In the genomic region with DNA sequence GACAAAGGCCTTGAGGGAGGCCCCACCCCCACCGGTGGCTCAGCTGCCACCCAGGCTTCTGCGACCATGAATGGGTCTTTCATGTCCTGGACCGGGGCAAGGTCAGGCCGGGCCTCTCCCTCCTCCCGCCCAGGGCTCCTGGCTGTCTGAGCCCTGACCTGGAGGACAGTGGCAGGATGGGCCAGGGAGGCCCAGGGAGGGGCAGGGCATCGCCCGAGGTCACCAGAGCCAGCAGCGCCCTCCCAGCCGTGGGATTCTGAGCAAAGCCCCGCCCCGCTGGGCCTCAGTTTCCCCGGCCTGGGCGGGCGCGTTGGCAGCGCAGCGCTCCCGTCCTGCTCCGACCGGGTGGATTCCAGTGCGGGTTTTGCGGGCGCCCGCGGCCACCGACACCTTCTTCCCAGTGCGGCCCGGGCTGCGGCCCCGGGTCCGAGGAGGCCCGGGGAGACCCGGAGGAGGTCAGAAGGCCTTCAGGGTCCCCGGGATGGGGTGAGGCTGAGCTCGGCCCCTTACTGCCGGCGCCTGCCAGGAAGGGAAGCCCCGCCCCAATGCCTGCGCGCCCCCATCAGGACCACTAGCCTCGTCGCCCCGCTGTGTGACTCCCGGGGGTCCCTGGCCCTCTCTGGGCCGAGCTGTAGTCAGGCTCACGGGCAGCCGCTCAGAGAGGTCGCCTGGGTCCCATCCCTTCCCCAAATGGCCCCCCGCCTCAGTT, we compare ENCODE assay signal across 1 cellular context.
TF ChIP-seq lines count a peak whose summit lies in the region.

No MANE protein-coding gene starts in this region.

TF ChIP-seq in WTC11, 78 proteins besides CTCF, POLR2A, EP300 and RAD21 (continued from another document):
- TF ChIP-seq, protein P1, sequence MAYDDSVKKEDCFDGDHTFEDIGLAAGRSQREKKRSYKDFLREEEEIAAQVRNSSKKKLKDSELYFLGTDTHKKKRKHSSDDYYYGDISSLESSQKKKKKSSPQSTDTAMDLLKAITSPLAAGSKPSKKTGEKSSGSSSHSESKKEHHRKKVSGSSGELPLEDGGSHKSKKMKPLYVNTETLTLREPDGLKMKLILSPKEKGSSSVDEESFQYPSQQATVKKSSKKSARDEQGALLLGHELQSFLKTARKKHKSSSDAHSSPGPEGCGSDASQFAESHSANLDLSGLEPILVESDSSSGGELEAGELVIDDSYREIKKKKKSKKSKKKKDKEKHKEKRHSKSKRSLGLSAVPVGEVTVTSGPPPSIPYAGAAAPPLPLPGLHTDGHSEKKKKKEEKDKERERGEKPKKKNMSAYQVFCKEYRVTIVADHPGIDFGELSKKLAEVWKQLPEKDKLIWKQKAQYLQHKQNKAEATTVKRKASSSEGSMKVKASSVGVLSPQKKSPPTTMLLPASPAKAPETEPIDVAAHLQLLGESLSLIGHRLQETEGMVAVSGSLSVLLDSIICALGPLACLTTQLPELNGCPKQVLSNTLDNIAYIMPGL (CRISPR knock-in tag; IDR thresholded peaks at IDR 0.05) = peak; percentile 68; the same call in 1 of the 2 replicates
- 0 out of 2 replicates have a peak, but pooled peaks have one; percentile 19 for TF ChIP-seq MYBL2 (CRISPR knock-in tag; IDR thresholded peaks at IDR 0.05)
